1 cellular context compared by ENCODE assay signal in genomic region chr5:107598958-107599357, GRCh38.
TF ChIP-seq lines count a peak whose summit lies in the region.

No MANE protein-coding gene starts in this region.

TF ChIP-seq in HepG2, 621 proteins besides CTCF, POLR2A, EP300 and RAD21 (continued from another document and continues in another):
- TF ChIP-seq PAXIP1 (CRISPR knock-in tag; conservative IDR thresholded peaks at IDR 0.05) (peak; percentile 24; the same call in 1 of the 2 replicates), MIXL1 (CRISPR knock-in tag; IDR thresholded peaks at IDR 0.05) (peak; percentile 71; the same call in 1 of the 2 replicates), THYN1 (CRISPR knock-in tag; IDR thresholded peaks at IDR 0.05; ENCODE audit: borderline replicate concordance, low read depth) (no peak), SNAPC4 (CRISPR knock-in tag; IDR thresholded peaks at IDR 0.05) (no peak), MEIS2 (CRISPR knock-in tag; IDR thresholded peaks at IDR 0.05) (no peak), ZNF10 (CRISPR knock-in tag; IDR thresholded peaks at IDR 0.05; ENCODE audit: borderline replicate concordance, low read depth) (no peak), ZNF530 (CRISPR knock-in tag; IDR thresholded peaks at IDR 0.05; ENCODE audit: low read depth) (no peak), FOXJ3 (CRISPR knock-in tag; IDR thresholded peaks at IDR 0.05; ENCODE audit: borderline replicate concordance) (0 out of 2 replicates have a peak, but pooled peaks have one; percentile 19), ZNF337 (CRISPR knock-in tag; IDR thresholded peaks at IDR 0.05; ENCODE audit: borderline replicate concordance, low read depth) (no peak), PRMT3 (CRISPR knock-in tag; IDR thresholded peaks at IDR 0.05; ENCODE audit: borderline replicate concordance, low read depth) (no peak), ZBTB34 (CRISPR knock-in tag; IDR thresholded peaks at IDR 0.05) (no peak), HHEX (CRISPR knock-in tag; IDR thresholded peaks at IDR 0.05) (peak; percentile 48), ZNF547 (CRISPR knock-in tag; IDR thresholded peaks at IDR 0.05) (no peak), ZNF441 (CRISPR knock-in tag; IDR thresholded peaks at IDR 0.05; ENCODE audit: borderline replicate concordance) (no peak), PRDM10 (CRISPR knock-in tag; IDR thresholded peaks at IDR 0.05; ENCODE audit: low read depth) (no peak), RFXANK (CRISPR knock-in tag; IDR thresholded peaks at IDR 0.05) (no peak), KDM6A (CRISPR knock-in tag; IDR thresholded peaks at IDR 0.05; ENCODE audit: low read depth) (no peak), ZFYVE20 (CRISPR knock-in tag; IDR thresholded peaks at IDR 0.05; ENCODE audit: borderline replicate concordance, low read depth) (no peak), TAF1 (CRISPR knock-in tag; IDR thresholded peaks at IDR 0.05) (no peak), HNF4A (CRISPR knock-in tag; IDR thresholded peaks at IDR 0.05) (0 out of 2 replicates have a peak, but pooled peaks have one; percentile 12), ZNF605 (CRISPR knock-in tag; IDR thresholded peaks at IDR 0.05) (no peak), DMAP1 (CRISPR knock-in tag; IDR thresholded peaks at IDR 0.05) (no peak), ZMAT3 (CRISPR knock-in tag; conservative IDR thresholded peaks at IDR 0.05) (no peak), ARID5B (CRISPR knock-in tag; IDR thresholded peaks at IDR 0.05) (peak; percentile 39), ATF2 (CRISPR knock-in tag; IDR thresholded peaks at IDR 0.05) (no peak), KLF11 (CRISPR knock-in tag; IDR thresholded peaks at IDR 0.05) (no peak), ELF3 (CRISPR knock-in tag; IDR thresholded peaks at IDR 0.05) (peak; percentile 21; the same call in 1 of the 2 replicates), RFX3 (CRISPR knock-in tag; IDR thresholded peaks at IDR 0.05) (no peak), SMARCC2 (IDR thresholded peaks at IDR 0.05) (no peak), ZNF878 (CRISPR knock-in tag; IDR thresholded peaks at IDR 0.05) (no peak), GLI4 (CRISPR knock-in tag; IDR thresholded peaks at IDR 0.05; ENCODE audit: borderline replicate concordance) (no peak), MAZ (IDR thresholded peaks at IDR 0.05; ENCODE audit: borderline replicate concordance, low read depth, low read length) (no peak), MAZ (CRISPR knock-in tag; IDR thresholded peaks at IDR 0.05; ENCODE audit: low read depth) (no peak), E2F2 (CRISPR knock-in tag; IDR thresholded peaks at IDR 0.05; ENCODE audit: borderline replicate concordance) (no peak)
- TF ChIP-seq, protein P1, sequence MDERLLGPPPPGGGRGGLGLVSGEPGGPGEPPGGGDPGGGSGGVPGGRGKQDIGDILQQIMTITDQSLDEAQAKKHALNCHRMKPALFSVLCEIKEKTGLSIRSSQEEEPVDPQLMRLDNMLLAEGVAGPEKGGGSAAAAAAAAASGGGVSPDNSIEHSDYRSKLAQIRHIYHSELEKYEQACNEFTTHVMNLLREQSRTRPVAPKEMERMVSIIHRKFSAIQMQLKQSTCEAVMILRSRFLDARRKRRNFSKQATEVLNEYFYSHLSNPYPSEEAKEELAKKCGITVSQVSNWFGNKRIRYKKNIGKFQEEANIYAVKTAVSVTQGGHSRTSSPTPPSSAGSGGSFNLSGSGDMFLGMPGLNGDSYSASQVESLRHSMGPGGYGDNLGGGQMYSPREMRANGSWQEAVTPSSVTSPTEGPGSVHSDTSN (CRISPR knock-in tag; IDR thresholded peaks at IDR 0.05): no peak
